1 cellular context compared by ENCODE assay signal in the genomic region with DNA sequence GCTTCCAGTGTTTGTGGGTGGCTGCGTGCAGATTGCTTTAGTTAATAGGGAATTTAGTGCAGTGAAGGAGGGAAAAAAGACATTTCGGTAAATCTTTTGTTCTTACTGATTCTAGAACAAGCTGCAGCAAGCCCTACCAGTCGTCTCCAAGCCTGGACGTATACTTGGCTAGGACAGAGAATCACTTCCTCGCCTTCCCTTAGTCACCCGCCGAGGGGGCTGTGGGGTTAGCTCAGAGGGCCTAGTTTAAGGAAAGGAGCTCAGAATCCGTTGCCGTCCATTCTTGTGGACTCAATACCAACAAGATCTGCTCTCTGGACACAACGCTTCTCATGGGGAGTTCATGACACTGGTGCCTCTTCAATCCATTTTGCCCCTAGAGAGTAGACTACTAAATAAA.
TF ChIP-seq lines count a peak whose summit lies in the region.

No MANE protein-coding gene starts in this region.

TF ChIP-seq in H1, 55 proteins besides CTCF, POLR2A, EP300 and RAD21:
- TF ChIP-seq CBX8 (IDR thresholded peaks at IDR 0.05; ENCODE audit: borderline replicate concordance, low read depth, low read length) = no peak
- TF ChIP-seq SP2 (IDR thresholded peaks at IDR 0.05; ENCODE audit: low read length) = no peak
